8 cellular contexts compared by ENCODE assay signal in the genomic region with DNA sequence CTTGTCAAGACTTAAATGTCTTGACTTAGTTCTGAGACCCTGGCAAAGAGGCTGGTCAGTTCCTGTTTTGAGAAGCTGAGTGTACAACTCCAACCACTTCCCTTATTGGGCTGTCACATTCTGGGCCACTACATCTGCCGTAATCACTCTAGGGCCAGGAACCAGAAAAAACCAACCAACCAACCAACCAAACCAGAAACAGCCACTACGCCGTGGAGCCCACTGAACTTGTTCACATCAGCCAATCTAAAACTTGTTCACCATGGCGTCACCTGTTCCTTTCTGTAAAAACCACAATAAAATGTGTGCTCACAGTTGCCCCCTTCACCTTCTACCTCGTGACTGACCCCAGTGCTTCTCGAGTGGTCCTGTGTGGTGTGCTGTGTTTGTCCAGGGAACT.
DNase-seq lines count a peak whose midpoint lies in the region; ATAC-seq and TF ChIP-seq lines count a peak whose summit lies in the region.

No MANE protein-coding gene starts in this region.

- peaks cover 21% of the 10 kb centered on the region for H3K4me1 Mint-ChIP-seq in memory B cell
- peaks cover 12% of the 10 kb centered on the region for H3K4me1 Mint-ChIP-seq in activated T-helper 17 cell treated with anti-CD3 and anti-CD28 coated beads, Interleukin-2, amount 50 U/mL, for 72 hours

- no peaks in the 10 kb centered on the region for H3K9me3 Mint-ChIP-seq in memory B cell
- no peaks in the 10 kb centered on the region for H3K9me3 Mint-ChIP-seq in activated T-helper 17 cell treated with anti-CD3 and anti-CD28 coated beads, Interleukin-2, amount 50 U/mL, for 72 hours

- peak overlapping the region; percentile 58 for H3K27ac Mint-ChIP-seq in memory B cell
- H3K27ac Mint-ChIP-seq in activated T-helper 17 cell treated with anti-CD3 and anti-CD28 coated beads, Interleukin-2, amount 50 U/mL, for 72 hours, result no peak overlapping the region

- DNase-seq in NAMALWA (ENCODE audit: low spot score) (peak; percentile 56), memory B cell (ENCODE audit: low spot score in 2 of 2) (peak; percentile 26 to 59), erythroblast (lab: John Stamatoyannopoulos, UW) (no peak), iPS-NIHi11 (ENCODE audit: low spot score) (no peak), NCI-H2196 (lab: John Stamatoyannopoulos, UW; ENCODE audit: unreplicated experiment) (no peak)

- ATAC-seq in GM18511 (IDR thresholded peaks at IDR 0.05; ENCODE audit: unreplicated experiment), result peak; percentile 79
- ATAC-seq in HG02588 (IDR thresholded peaks at IDR 0.05; ENCODE audit: unreplicated experiment), result peak; percentile 65
- ATAC-seq in memory B cell (ENCODE audit: low read depth), result peak; percentile 92
- ATAC-seq in activated T-helper 17 cell treated with anti-CD3 and anti-CD28 coated beads, Interleukin-2, amount 50 U/mL, for 72 hours (replicated peaks), result no peak

- H3K27me3 Mint-ChIP-seq in memory B cell, result no peaks in the 10 kb centered on the region
- no peaks in the 10 kb centered on the region for H3K27me3 Mint-ChIP-seq in activated T-helper 17 cell treated with anti-CD3 and anti-CD28 coated beads, Interleukin-2, amount 50 U/mL, for 72 hours

- peaks cover 7% of the 10 kb centered on the region for H3K36me3 Mint-ChIP-seq in memory B cell
- no peaks in the 10 kb centered on the region for H3K36me3 Mint-ChIP-seq in activated T-helper 17 cell treated with anti-CD3 and anti-CD28 coated beads, Interleukin-2, amount 50 U/mL, for 72 hours (ENCODE audit: low read depth)

- H3K4me3 Mint-ChIP-seq in memory B cell, result peak overlapping the region; percentile 32
- no peak overlapping the region for H3K4me3 Mint-ChIP-seq in activated T-helper 17 cell treated with anti-CD3 and anti-CD28 coated beads, Interleukin-2, amount 50 U/mL, for 72 hours

- no peak for TF ChIP-seq POLR2A in erythroblast (IDR thresholded peaks at IDR 0.05; ENCODE audit: low read length)

Comparison
In these comparisons a context has a peak if more than half of its experiments do, and no peak if none do; other contexts are left out.
1. DNase-seq: peak in NAMALWA (single experiment) and memory B cell (2 of 2); none in erythroblast (0 of 2), iPS-NIHi11 (single experiment) and NCI-H2196 (single experiment).